13 cellular contexts compared by ENCODE assay signal in genomic region chr6:83474309-83474708, GRCh38. TPM values are rescaled to one million over a fixed set of nuclear protein-coding genes. Genes with fewer than 3 reads are reported as not detected.
DNase-seq lines count a peak whose midpoint lies in the region; ATAC-seq, FAIRE-seq and TF ChIP-seq lines count a peak whose summit lies in the region.
"Had no signal": no experiment of that assay in that cellular context is flagged by ENCODE, and none has a peak within 500 bp of the region (broad histone marks: within the 10 kb centered on the region; RNA-seq: fewer than 3 reads in every experiment).

No MANE protein-coding gene starts in this region.

- no peaks in the 10 kb centered on the region for H3K36me3 ChIP-seq in K562 (ENCODE audit: control insufficient read depth, insufficient read depth, low read length)
- H3K36me3 ChIP-seq: pancreas had no signal

- no peaks in the 10 kb centered on the region for H3K9me1 ChIP-seq in K562 (ENCODE audit: control insufficient read depth, insufficient read depth, low read length)

- no peaks in the 10 kb centered on the region for H3K9me3 ChIP-seq in K562 (replicated peaks; ENCODE audit: control insufficient read depth, insufficient read depth, low read depth, low read length)
- H3K9me3 ChIP-seq: pancreas had no signal

- H3K4me1 ChIP-seq in K562 (replicated peaks in 1 of 2; ENCODE audit: control insufficient read depth in 2 of 2, insufficient read depth in 2 of 2, low read length in 2 of 2): no peaks in the 10 kb centered on the region
- H3K4me1 ChIP-seq: pancreas had no signal

- H3K79me2 ChIP-seq in K562 (ENCODE audit: control insufficient read depth, insufficient read depth, low read length): no peaks in the 10 kb centered on the region

- FAIRE-seq in K562 (lab: Jason Lieb, UNC): no peak
- no peak for FAIRE-seq in H54 (lab: Jason Lieb, UNC)
- FAIRE-seq: pancreas had no signal

- H3K4me3 ChIP-seq in AG10803 (ENCODE audit: low read length) (no peak overlapping the region), K562 (no peak overlapping the region), lower leg skin (ENCODE audit: low read depth, poor library complexity, severe bottlenecking) (no peak overlapping the region)
- H3K4me3 ChIP-seq: pancreas had no signal

- DNase-seq in AG10803 (ENCODE audit: low read depth): peak; percentile 10
- DNase-seq in LHCN-M2 (ENCODE audit: low read depth): peak; percentile 74
- no peak for DNase-seq in K562 (ENCODE audit: extremely low read depth in 1 of 4, low spot score in 3 of 4)
- no peak for DNase-seq in left colon
- DNase-seq in H54 (ENCODE audit: insufficient read length, low spot score): no peak
- DNase-seq in SW480 (ENCODE audit: low spot score): no peak
- DNase-seq in CD1c-positive myeloid dendritic cell (ENCODE audit: extremely low spot score): no peak
- no peak for DNase-seq in lower leg skin (ENCODE audit: low spot score in 2 of 2)
- DNase-seq: activated naive CD4-positive, alpha-beta T cell treated with anti-CD3 and anti-CD28 coated beads, Interleukin-2, amount 50 U/mL, for 16 hours; dermis blood vessel endothelial cell; NCI-H1436 treated with DMSO at 0.1 percent for 48 hours; pancreas; stimulated activated CD4-positive, alpha-beta T cell treated with anti-CD3 and anti-CD28 coated beads, Interleukin-4, amount 100 ng/mL, for 1 hour had no signal

- no peak overlapping the region for H2AFZ ChIP-seq in K562 (ENCODE audit: low read depth, low read length)

- 4% methylated on average over 4 of the region's 4 CpGs for WGBS in K562 (ENCODE audit: insufficient coverage, low coverage, missing lambda C conversion rate)
- WGBS in lower leg skin, 2 donors: 51 to 64% methylated on average over 4 of the region's 4 CpGs

- TF ChIP-seq RAD21 in K562 (CRISPR knock-in tag; conservative IDR thresholded peaks at IDR 0.05 in 1 of 2, IDR thresholded peaks at IDR 0.05 in 1 of 2): no peak

- no peak overlapping the region for H3K27ac ChIP-seq in K562 (ENCODE audit: extremely low read depth, low read depth, low read length)
- H3K27ac ChIP-seq: pancreas had no signal

- no peaks in the 10 kb centered on the region for H4K20me1 ChIP-seq in K562 (replicated peaks; ENCODE audit: control insufficient read depth, insufficient read depth, low read length)

- H3K4me2 ChIP-seq in K562 (ENCODE audit: insufficient read depth, low read length): no peak overlapping the region

- H3K9ac ChIP-seq in K562 (ENCODE audit: insufficient read depth in 1 of 2, low read depth in 2 of 2, low read length in 2 of 2): no peak overlapping the region

- TF ChIP-seq CTCF in AG10803 (conservative IDR thresholded peaks at IDR 0.05; ENCODE audit: low read length): no peak
- no peak for TF ChIP-seq CTCF in K562 (IDR thresholded peaks at IDR 0.05 in 2 of 3, conservative IDR thresholded peaks at IDR 0.05 in 1 of 3; ENCODE audit: insufficient read depth in 2 of 3, low read depth in 1 of 3, low read length in 3 of 3)
- no peak for TF ChIP-seq CTCF in lower leg skin (IDR thresholded peaks at IDR 0.05)

- no peak for ATAC-seq in K562
- peak; percentile 92 for ATAC-seq in left colon

- in situ Hi-C loops in K562 (cut with MboI): no loop called here

- intact Hi-C loops in K562 (cut with micrococcal nuclease) (no loop called here), left colon (cut with DNase I, micrococcal nuclease) (no loop called here), lower leg skin (cut with DNase I; ENCODE audit: low total_unique reads) (no loop called here)

- POLR2A ChIA-PET in K562 (lab: Yijun Ruan, JAX): interaction anchor here (0.6 kb wide), 1 partner anchor 43 kb away, joined by 3 read pairs; the partner anchor contains the start of gene ME1

- BruUV-seq in K562 (replicated peaks; lab: Mats Ljungman, UMichigan): no TSS peak

- TF ChIP-seq POLR2A in K562 (conservative IDR thresholded peaks at IDR 0.05) (no peak), H54 (IDR thresholded peaks at IDR 0.05; ENCODE audit: low read depth, low read length) (no peak), lower leg skin (IDR thresholded peaks at IDR 0.05) (no peak)

- H3K27me3 ChIP-seq in K562 (ENCODE audit: control insufficient read depth in 2 of 2, insufficient read depth in 2 of 2, low read length in 2 of 2): peaks cover 2 to 4% of the 10 kb centered on the region in 2 experiments; a peak in 1 of 5 replicates
- H3K27me3 ChIP-seq: pancreas had no signal

- no peak for TF ChIP-seq EP300 in K562 (IDR thresholded peaks at IDR 0.05; ENCODE audit: low read length)

- CTCF ChIA-PET in K562 (lab: Yijun Ruan, JAX; ENCODE audit: low intra/inter-chr PET ratio): no interaction called here

RNA-seq across cellular contexts. Expression of gene PRSS35, which starts 38.0 kb away (rescaled TPM):
- total RNA-seq in LHCN-M2 (2014; rRNA removed) (0.40 TPM in 1 of 2 replicates, not detected in the other), K562 (2014; rRNA removed) (not detected in 2 replicates), K562 (2014; rRNA removed; fragmentation: Illumina TruSeq; extraction: Trizol) (not detected in 2 replicates), K562 (2015; rRNA removed; fragmentation: Illumina TruSeq; extraction: Trizol) (not detected in 2 replicates), K562 (2021) (not detected in 2 replicates), left colon (not detected), lower leg skin (under 1 TPM in 2 of 4 donors, not detected in 2; 0.13 to 0.17 TPM)
- polyA plus RNA-seq in LHCN-M2 (2012): 0.16 TPM
- total RNA-seq in K562 (2011; cell fraction: chromatin; rRNA removed; ENCODE audit: low replicate concordance): not detected in 2 replicates
- total RNA-seq in K562 (2011; cell fraction: nucleolus; rRNA removed): not detected in 2 replicates
- total RNA-seq in K562 (2011; cell fraction: nucleoplasm; rRNA removed): not detected in 2 replicates
- polyA plus RNA-seq in K562 (2011; rRNA removed) (not detected in 2 replicates), K562 (2014; fragmentation: Illumina TruSeq; extraction: Trizol) (not detected in 2 replicates), K562 (2014; fragmentation: Nextera tagmentation; extraction: Ambion mirVana) (not detected), K562 (2014; rRNA removed) (not detected in 2 replicates)
- not detected in 2 replicates for polyA plus RNA-seq in K562 (2011; cell fraction: cytosol; rRNA removed)
- not detected in 2 replicates for polyA plus RNA-seq in K562 (2011; cell fraction: nucleus; rRNA removed)
- not detected in 2 replicates for polyA plus RNA-seq in K562 (2012)
- polyA minus RNA-seq in K562 (2011; rRNA and poly(A)+ RNA removed): not detected in 2 replicates
- not detected in 2 replicates for polyA minus RNA-seq in K562 (2011; cell fraction: cytosol; rRNA and poly(A)+ RNA removed)
- polyA minus RNA-seq in K562 (2011; cell fraction: nucleus; rRNA and poly(A)+ RNA removed): not detected in 2 replicates
- total RNA-seq: dermis blood vessel endothelial cell had no signal

RNA-seq across cellular contexts. Expression of gene ME1, which starts 43.5 kb away (rescaled TPM):
- 6.4 and 8.1 TPM in 2 replicates for total RNA-seq in LHCN-M2 (2014; rRNA removed)
- polyA plus RNA-seq in LHCN-M2 (2012): 11.1 TPM
- total RNA-seq in K562 (2011; cell fraction: chromatin; rRNA removed; ENCODE audit: low replicate concordance): 5.8 and 16.1 TPM in 2 replicates
- total RNA-seq in K562 (2011; cell fraction: nucleolus; rRNA removed): 2.7 and 3.7 TPM in 2 replicates
- 5.9 and 8.2 TPM in 2 replicates for total RNA-seq in K562 (2011; cell fraction: nucleoplasm; rRNA removed)
- 4.0 and 4.8 TPM in 2 replicates for total RNA-seq in K562 (2014; rRNA removed)
- 9.5 and 11.7 TPM in 2 replicates for total RNA-seq in K562 (2014; rRNA removed; fragmentation: Illumina TruSeq; extraction: Trizol)
- 5.4 and 5.5 TPM in 2 replicates for total RNA-seq in K562 (2015; rRNA removed; fragmentation: Illumina TruSeq; extraction: Trizol)
- 10.0 and 10.4 TPM in 2 replicates for total RNA-seq in K562 (2021)
- 5.1 and 6.9 TPM in 2 replicates for polyA plus RNA-seq in K562 (2011; rRNA removed)
- polyA plus RNA-seq in K562 (2011; cell fraction: cytosol; rRNA removed): 1.6 and 3.2 TPM in 2 replicates
- polyA plus RNA-seq in K562 (2011; cell fraction: nucleus; rRNA removed): 5.1 and 6.5 TPM in 2 replicates
- polyA plus RNA-seq in K562 (2012): 7.7 and 7.8 TPM in 2 replicates
- polyA plus RNA-seq in K562 (2014; fragmentation: Illumina TruSeq; extraction: Trizol): 9.6 and 10.3 TPM in 2 replicates
- 1 to 10 TPM; 3.2 to 3.7 TPM for polyA plus RNA-seq in K562 (2014; fragmentation: Nextera tagmentation; extraction: Ambion mirVana)
- polyA plus RNA-seq in K562 (2014; rRNA removed): 3.1 and 4.2 TPM in 2 replicates
- polyA minus RNA-seq in K562 (2011; rRNA and poly(A)+ RNA removed): 7.1 and 8.7 TPM in 2 replicates
- polyA minus RNA-seq in K562 (2011; cell fraction: cytosol; rRNA and poly(A)+ RNA removed): 5.3 and 7.0 TPM in 2 replicates
- 3.6 and 5.0 TPM in 2 replicates for polyA minus RNA-seq in K562 (2011; cell fraction: nucleus; rRNA and poly(A)+ RNA removed)
- 1 to 10 TPM; 4.8 to 6.8 TPM for total RNA-seq in left colon
- 10 to 100 TPM; 17.3 to 55.0 (median 20.8) TPM for total RNA-seq in lower leg skin

Comparison
In these comparisons a context has a peak if more than half of its experiments do, and no peak if none do; other contexts are left out.
1. DNase-seq: peak in AG10803 (single experiment) and LHCN-M2 (single experiment); none in K562 (0 of 4), left colon (0 of 2), H54 (single experiment), SW480 (single experiment), CD1c-positive myeloid dendritic cell (single experiment) and lower leg skin (0 of 2).